Comparison of ENCODE assay signal across 11 cellular contexts in genomic region chr9:79134654-79135053, GRCh38.
A peak's percentile ranks its signal among the peaks of the same experiment; 100 is the strongest.
DNase-seq lines count a peak whose midpoint lies in the region; ATAC-seq and TF ChIP-seq lines count a peak whose summit lies in the region.
"Had no signal": no experiment of that assay in that cellular context is flagged by ENCODE, and none has a peak within 500 bp of the region (broad histone marks: within the 10 kb centered on the region; RNA-seq: fewer than 3 reads in every experiment).

No MANE protein-coding gene starts in this region.

- H3K9me3 ChIP-seq in SJSA1 (replicated peaks) (no peaks in the 10 kb centered on the region), ascending aorta (no peaks in the 10 kb centered on the region)

- peak overlapping the region; percentile 73 for H3K27ac Mint-ChIP-seq in HFFc6
- H3K27ac Mint-ChIP-seq: T-helper 1 cell treated with Interleukin-12 subunit alpha and Interleukin-12 subunit beta and Interleukin-4 antibody, amounts not matched to agents 30 μg/mL and 1 μg/mL, for 36 hours had no signal

- peaks cover 4% of the 10 kb centered on the region; the same call in 1 of the 2 replicates for H3K36me3 Mint-ChIP-seq in HFFc6 (ENCODE audit: low read depth)

- peak overlapping the region; percentile 41 for H3K4me3 Mint-ChIP-seq in HFFc6
- H3K4me3 Mint-ChIP-seq: T-helper 1 cell treated with Interleukin-12 subunit alpha and Interleukin-12 subunit beta and Interleukin-4 antibody, amounts not matched to agents 30 μg/mL and 1 μg/mL, for 36 hours had no signal

- DNase-seq in DMS153 treated with DMSO at 0.1 percent for 48 hours (lab: John Stamatoyannopoulos, UW; ENCODE audit: unreplicated experiment): peak; percentile 41
- peak; percentile 58 for DNase-seq in HFFc6
- peak; percentile 45 to 47 for DNase-seq in SJSA1 (ENCODE audit: low read depth in 1 of 2, low spot score in 2 of 2)
- peak; percentile 64 for DNase-seq in iPS-NIHi7 (ENCODE audit: extremely low spot score)
- DNase-seq in GM20000 (ENCODE audit: low spot score): no peak
- DNase-seq in ascending aorta (ENCODE audit: low spot score in 2 of 2): no peak
- DNase-seq in NK-92 treated with Interleukin-12 subunit alpha and Interleukin-12 subunit beta, amount 100 ng/mL, for 24 hours (lab: John Stamatoyannopoulos, UW): no peak
- DNase-seq: activated naive CD4-positive, alpha-beta T cell had no signal

- H3K27ac ChIP-seq in SJSA1: peak overlapping the region; percentile 22; the same call in 1 of the 2 replicates
- H3K27ac ChIP-seq in ascending aorta: no peak overlapping the region

- ATAC-seq in HG03135 (IDR thresholded peaks at IDR 0.05; ENCODE audit: unreplicated experiment): no peak
- ATAC-seq: K562 had no signal

- no peaks in the 10 kb centered on the region for H3K9me3 Mint-ChIP-seq in HFFc6
- H3K9me3 Mint-ChIP-seq: T-helper 1 cell treated with Interleukin-12 subunit alpha and Interleukin-12 subunit beta and Interleukin-4 antibody, amounts not matched to agents 30 μg/mL and 1 μg/mL, for 36 hours had no signal

- no peaks in the 10 kb centered on the region for H3K27me3 ChIP-seq in SJSA1 (replicated peaks)
- no peaks in the 10 kb centered on the region for H3K27me3 ChIP-seq in ascending aorta

- H3K4me1 Mint-ChIP-seq in HFFc6 (ENCODE audit: low read depth): peaks cover 33% of the 10 kb centered on the region

- peaks cover 10% of the 10 kb centered on the region for H3K4me1 ChIP-seq in SJSA1 (replicated peaks)
- no peaks in the 10 kb centered on the region for H3K4me1 ChIP-seq in ascending aorta

- no peak overlapping the region for H3K4me3 ChIP-seq in SJSA1
- H3K4me3 ChIP-seq in ascending aorta: no peak overlapping the region
- H3K4me3 ChIP-seq: K562 had no signal

- intact Hi-C loops in ascending aorta (cut with DNase I): no loop called here

- H3K36me3 ChIP-seq in SJSA1: no peaks in the 10 kb centered on the region
- no peaks in the 10 kb centered on the region for H3K36me3 ChIP-seq in ascending aorta

- no peaks in the 10 kb centered on the region; the same call in 1 of the 2 replicates for H3K27me3 Mint-ChIP-seq in HFFc6 (ENCODE audit: insufficient read depth)

- TF ChIP-seq CTCF in HFFc6 (IDR thresholded peaks at IDR 0.05) (peak; percentile 74), GM20000 (IDR thresholded peaks at IDR 0.05; ENCODE audit: extremely low read depth, missing control alignments) (no peak), ascending aorta (IDR thresholded peaks at IDR 0.05) (no peak)

Comparison
In these comparisons a context has a peak if more than half of its experiments do, and no peak if none do; other contexts are left out.
1. DNase-seq: peak in DMS153 treated with DMSO at 0.1 percent for 48 hours (single experiment), HFFc6 (single experiment), SJSA1 (2 of 2) and iPS-NIHi7 (single experiment); none in GM20000 (single experiment), ascending aorta (0 of 2) and NK-92 treated with Interleukin-12 subunit alpha and Interleukin-12 subunit beta, amount 100 ng/mL, for 24 hours (single experiment).